ENCODE assay signal across 13 cellular contexts in the genomic region with DNA sequence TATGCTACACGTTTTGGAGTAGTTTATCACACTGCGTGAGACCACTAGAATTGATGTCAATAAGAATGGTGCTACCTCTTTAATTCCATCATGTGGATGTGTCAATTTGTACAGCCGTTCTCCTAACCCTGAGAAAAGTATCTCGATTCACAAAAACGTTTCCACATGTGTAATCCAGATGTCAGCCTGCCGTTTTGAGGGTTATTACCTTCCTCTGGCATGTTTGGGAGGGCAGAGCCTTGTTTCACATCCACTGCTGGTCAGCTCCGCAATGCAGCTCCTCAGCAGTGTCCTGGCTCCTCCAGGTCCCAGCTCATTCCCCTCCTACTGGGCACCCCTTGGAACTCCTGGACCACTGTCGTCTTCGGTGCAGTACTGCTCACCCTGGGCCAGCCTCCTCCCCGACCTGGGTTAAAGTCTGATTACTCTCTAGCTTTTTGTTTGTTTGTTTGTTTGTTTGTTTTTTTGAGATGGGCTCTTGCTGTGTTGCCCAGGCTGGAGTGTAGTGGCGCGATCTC.
"Had no signal": no experiment of that assay in that cellular context is flagged by ENCODE, and none has a peak within 500 bp of the region (broad histone marks: within the 10 kb centered on the region; RNA-seq: fewer than 3 reads in every experiment).

No MANE protein-coding gene starts in this region.

- H3K36me3 ChIP-seq: heart left ventricle, neutrophil had no signal

- H3K27ac Mint-ChIP-seq: naive thymus-derived CD4-positive, alpha-beta T cell; type B pancreatic cell had no signal

- H3K27ac ChIP-seq: coronary artery, heart left ventricle, neutrophil had no signal

- H3K4me3 ChIP-seq: coronary artery, heart left ventricle had no signal

- ATAC-seq: esophagus mucosa; naive thymus-derived CD4-positive, alpha-beta T cell had no signal

- H3K4me3 Mint-ChIP-seq: naive thymus-derived CD4-positive, alpha-beta T cell; type B pancreatic cell had no signal

- DNase-seq: effector memory CD4-positive, alpha-beta T cell; foreskin melanocyte; heart left ventricle; hippocampal formation; mammary epithelial cell; naive thymus-derived CD4-positive, alpha-beta T cell; small intestine; stimulated activated CD4-positive, alpha-beta T cell treated with anti-CD3 and anti-CD28 coated beads, Interleukin-12 subunit alpha, Interleukin-12 subunit beta, amount 100 ng/mL, for 4 hours; stimulated activated naive CD4-positive, alpha-beta T cell treated with Interleukin-2 at 50 U/mL for 16 hours had no signal

- H3K9me3 ChIP-seq: neutrophil had no signal

- H3K27me3 ChIP-seq: heart left ventricle, neutrophil had no signal

- H3K4me1 ChIP-seq: heart left ventricle had no signal
